26 cellular contexts compared by ENCODE assay signal in the genomic region with DNA sequence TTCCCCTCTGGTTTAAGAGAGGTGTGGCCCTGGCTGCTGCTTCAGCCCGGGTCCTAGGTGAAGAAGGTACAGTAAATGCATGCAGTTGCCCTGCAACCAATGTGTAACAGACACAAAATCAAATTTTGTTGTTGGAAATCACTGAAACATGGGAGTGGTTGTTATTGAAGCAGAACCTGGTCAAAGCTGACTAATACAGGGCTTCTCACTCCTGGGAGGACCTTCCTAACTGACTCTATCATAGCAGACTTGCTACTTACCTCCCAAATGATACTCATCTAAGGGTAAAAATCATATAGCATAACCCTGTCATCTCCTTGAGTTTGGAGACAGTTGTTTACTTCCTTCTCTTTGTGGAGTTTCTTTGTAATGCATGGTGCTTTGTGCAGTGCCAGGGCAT. TPM values are rescaled to one million over a fixed set of nuclear protein-coding genes. Genes with fewer than 3 reads are reported as not detected.
"Had no signal": no experiment of that assay in that cellular context is flagged by ENCODE, and none has a peak within 500 bp of the region (broad histone marks: within the 10 kb centered on the region; RNA-seq: fewer than 3 reads in every experiment).

No MANE protein-coding gene starts in this region.

- H3K9me3 Mint-ChIP-seq: memory B cell had no signal

- DNase-seq: activated CD4-positive, alpha-beta memory T cell treated with anti-CD3 and anti-CD28 coated beads for 36 hours; activated CD4-positive, alpha-beta T cell treated with anti-CD3 and anti-CD28 coated beads for 36 hours; activated gamma-delta T cell treated with Interleukin-2 at 50 U/mL for 16 hours; activated naive CD8-positive, alpha-beta T cell treated with anti-CD3 and anti-CD28 coated beads for 36 hours; activated T-cell treated with anti-CD3 and anti-CD28 coated beads for 4 hours; amygdala; cortex of kidney; effector memory CD4-positive, alpha-beta T cell; left lung; mucosa of descending colon; naive thymus-derived CD4-positive, alpha-beta T cell; ovary; sigmoid colon; spleen; stimulated activated naive B cell treated with anti-CD40 and anti-IgM and Interleukin-4, amounts not matched to agents 10 μg/mL and 1 μg/mL and 100 μg/mL, for 72 hours; upper lobe of right lung had no signal

- H3K4me1 ChIP-seq: neural progenitor cell had no signal

- H3K27ac Mint-ChIP-seq: activated CD4-positive, alpha-beta memory T cell treated with anti-CD3 and anti-CD28 coated beads for 36 hours; activated CD4-positive, alpha-beta T cell treated with anti-CD3 and anti-CD28 coated beads for 36 hours; activated naive CD8-positive, alpha-beta T cell treated with anti-CD3 and anti-CD28 coated beads for 36 hours; activated T-helper 1 cell treated with anti-CD3 and anti-CD28 coated beads, Interleukin-12 subunit alpha, Interleukin-12 subunit beta, Interleukin-2, Interleukin-4 antibody, amounts not matched to agents 30 ng/mL and 10 ng/mL and 1 ng/mL, durations not matched to agents 14 hours and 24 hours and 36 hours; memory B cell; naive thymus-derived CD4-positive, alpha-beta T cell; neural progenitor cell; stimulated activated naive B cell treated with anti-CD40 and anti-IgM and Interleukin-4, amounts not matched to agents 10 μg/mL and 1 μg/mL and 100 μg/mL, for 72 hours; WTC11 had no signal

- H3K36me3 Mint-ChIP-seq: activated CD4-positive, alpha-beta memory T cell treated with anti-CD3 and anti-CD28 coated beads for 36 hours; activated naive CD8-positive, alpha-beta T cell treated with anti-CD3 and anti-CD28 coated beads for 36 hours; memory B cell; neural progenitor cell had no signal

- H3K4me3 Mint-ChIP-seq: activated CD4-positive, alpha-beta memory T cell treated with anti-CD3 and anti-CD28 coated beads for 36 hours; activated CD4-positive, alpha-beta T cell treated with anti-CD3 and anti-CD28 coated beads for 36 hours; activated naive CD8-positive, alpha-beta T cell treated with anti-CD3 and anti-CD28 coated beads for 36 hours; activated T-helper 1 cell treated with anti-CD3 and anti-CD28 coated beads, Interleukin-12 subunit alpha, Interleukin-12 subunit beta, Interleukin-2, Interleukin-4 antibody, amounts not matched to agents 30 ng/mL and 10 ng/mL and 1 ng/mL, durations not matched to agents 14 hours and 24 hours and 36 hours; brain; memory B cell; naive thymus-derived CD4-positive, alpha-beta T cell; neural progenitor cell; stimulated activated naive B cell treated with anti-CD40 and anti-IgM and Interleukin-4, amounts not matched to agents 10 μg/mL and 1 μg/mL and 100 μg/mL, for 72 hours; WTC11 had no signal

- H3K36me3 ChIP-seq: esophagus muscularis mucosa, left lung, neural progenitor cell, ovary, sigmoid colon, spleen, thoracic aorta, upper lobe of right lung had no signal

- H3K27ac ChIP-seq: left lung, neural progenitor cell, ovary, SK-N-MC, spleen, upper lobe of right lung had no signal

- H3K4me3 ChIP-seq: esophagus muscularis mucosa, left lung, mucosa of descending colon, neural progenitor cell, ovary, sigmoid colon, SK-N-MC, spleen, thoracic aorta, upper lobe of right lung had no signal

- H3K27me3 ChIP-seq: esophagus muscularis mucosa, left lung, neural progenitor cell, ovary, sigmoid colon, spleen, upper lobe of right lung had no signal

- ATAC-seq: activated CD4-positive, alpha-beta T cell treated with anti-CD3 and anti-CD28 coated beads for 36 hours; mucosa of descending colon; naive thymus-derived CD4-positive, alpha-beta T cell; upper lobe of right lung; WTC11 had no signal

- H3K27me3 Mint-ChIP-seq: activated CD4-positive, alpha-beta memory T cell treated with anti-CD3 and anti-CD28 coated beads for 36 hours; activated CD4-positive, alpha-beta T cell treated with anti-CD3 and anti-CD28 coated beads for 36 hours; activated naive CD8-positive, alpha-beta T cell treated with anti-CD3 and anti-CD28 coated beads for 36 hours; brain had no signal

- H3K4me1 Mint-ChIP-seq: activated CD4-positive, alpha-beta T cell treated with anti-CD3 and anti-CD28 coated beads for 36 hours had no signal

- H3K9me3 ChIP-seq: esophagus muscularis mucosa, left lung, mucosa of descending colon, ovary, sigmoid colon, thoracic aorta, upper lobe of right lung had no signal

RNA-seq across cellular contexts. Expression of a gene that starts 52.6 kb away (rescaled TPM):
- total RNA-seq: activated CD4-positive, alpha-beta memory T cell treated with anti-CD3 and anti-CD28 coated beads for 36 hours; activated CD4-positive, alpha-beta T cell treated with anti-CD3 and anti-CD28 coated beads for 36 hours; activated T-helper 1 cell treated with anti-CD3 and anti-CD28 coated beads, Interleukin-12 subunit alpha, Interleukin-12 subunit beta, Interleukin-2, Interleukin-4 antibody, amounts not matched to agents 30 ng/mL and 10 ng/mL and 1 ng/mL, durations not matched to agents 14 hours and 24 hours and 36 hours; endothelial cell of umbilical vein; pulmonary artery endothelial cell had no signal
- polyA plus RNA-seq: endothelial cell of umbilical vein; naive thymus-derived CD4-positive, alpha-beta T cell had no signal
